In genomic region chr12:113407931-113408585, GRCh38 we compare ENCODE assay signal across 2 cellular contexts.
A peak's percentile ranks its signal among the peaks of the same experiment; 100 is the strongest.
TF ChIP-seq lines count a peak whose summit lies in the region.

No MANE protein-coding gene starts in this region.

TF ChIP-seq in A549, 52 proteins besides CTCF, POLR2A, EP300 and RAD21:
- TF ChIP-seq MAZ (IDR thresholded peaks at IDR 0.05; ENCODE audit: borderline replicate concordance, low read depth, low read length) = no peak
- no peak for TF ChIP-seq TP53 (CRISPR knock-in tag; IDR thresholded peaks at IDR 0.05)
- no peak for TF ChIP-seq FOSL2 (IDR thresholded peaks at IDR 0.05)
- no peak for TF ChIP-seq FOSL2 (CRISPR knock-in tag; IDR thresholded peaks at IDR 0.05)

TF ChIP-seq in IMR-90, 13 proteins besides CTCF, POLR2A, EP300 and RAD21:
- TF ChIP-seq NFE2L2 (IDR thresholded peaks at IDR 0.05; ENCODE audit: low read depth, low read length) = peak; percentile 40; the same call in 1 of the 2 replicates
- no peak for TF ChIP-seq MXI1 (IDR thresholded peaks at IDR 0.05; ENCODE audit: borderline replicate concordance, low read depth, low read length)
TF ChIP-seq in IMR-90: peak in this region for 1.
